ENCODE assay signal across 8 cellular contexts in the genomic region with DNA sequence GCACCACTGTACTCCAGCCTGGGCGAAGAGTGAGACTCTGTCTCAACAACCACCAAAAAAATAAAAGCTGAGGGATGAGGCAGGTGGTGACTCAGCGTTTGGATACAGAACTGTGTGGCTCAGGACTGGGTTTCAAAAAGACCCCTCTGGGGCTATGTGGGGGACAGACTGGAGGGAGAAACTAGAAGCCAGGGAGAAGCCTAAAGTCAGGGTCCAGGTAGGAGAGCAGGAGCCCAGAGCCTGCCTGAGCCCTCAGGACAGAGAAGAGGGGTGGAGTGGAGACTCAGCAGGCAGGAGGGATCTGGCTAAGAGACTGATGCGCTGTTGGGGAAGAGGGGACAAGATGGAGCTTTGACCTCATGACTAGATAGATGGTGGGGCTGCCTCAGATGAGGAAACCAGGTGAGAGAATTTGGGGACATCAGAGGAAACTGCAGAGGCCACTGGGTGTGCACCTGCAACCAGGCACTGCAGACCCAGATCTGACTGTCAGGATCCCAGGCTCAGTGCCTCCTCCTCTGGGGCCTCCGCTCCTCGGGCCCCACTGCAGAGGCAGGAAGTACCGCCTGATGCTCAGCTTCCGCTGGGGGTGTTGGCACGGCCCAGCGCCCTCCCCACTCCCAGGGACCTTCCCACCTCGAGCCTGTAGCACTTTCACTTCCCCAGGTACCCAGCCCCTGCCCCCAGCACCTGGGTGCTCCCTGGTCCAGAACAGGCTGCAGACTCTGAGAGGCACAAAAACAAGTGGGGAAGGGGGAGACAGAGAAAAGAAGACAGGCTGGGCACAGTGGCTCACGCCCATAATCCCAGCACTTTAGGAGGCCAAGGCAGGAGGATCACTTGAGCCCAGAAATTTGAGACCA. TPM values are rescaled to one million over a fixed set of nuclear protein-coding genes. Genes with fewer than 3 reads are reported as not detected.
A peak's percentile ranks its signal among the peaks of the same experiment; 100 is the strongest.
DNase-seq lines count a peak whose midpoint lies in the region; ATAC-seq and TF ChIP-seq lines count a peak whose summit lies in the region.

No MANE protein-coding gene starts in this region.

- H3K4me1 ChIP-seq in uterus: peaks cover 0 to 2% of the 10 kb centered on the region in 2 donors
- peaks cover 2% of the 10 kb centered on the region for H3K4me1 ChIP-seq in smooth muscle cell (ENCODE audit: low read depth)

- H3K9ac ChIP-seq in smooth muscle cell (ENCODE audit: low read depth): no peak overlapping the region

- no peak overlapping the region for H3K4me2 ChIP-seq in smooth muscle cell

- intact Hi-C loops in uterus (cut with DNase I; ENCODE audit: low total_unique reads): no loop called here

- no peak for TF ChIP-seq POLR2A in uterus (IDR thresholded peaks at IDR 0.05)

- peak; percentile 50 for ATAC-seq in GM18909 (IDR thresholded peaks at IDR 0.05; ENCODE audit: poor library complexity, unreplicated experiment)
- ATAC-seq in HG03439 (IDR thresholded peaks at IDR 0.05; ENCODE audit: unreplicated experiment): peak; percentile 40

- H3F3A ChIP-seq in smooth muscle cell (ENCODE audit: low read depth): no peaks in the 10 kb centered on the region

- TF ChIP-seq CTCF in uterus (IDR thresholded peaks at IDR 0.05) (no peak), smooth muscle cell (IDR thresholded peaks at IDR 0.05; ENCODE audit: borderline replicate concordance, insufficient read depth, poor library complexity, severe bottlenecking) (no peak)

- H4K20me1 ChIP-seq in smooth muscle cell (ENCODE audit: low read depth): peaks cover 17% of the 10 kb centered on the region

- peak; percentile 13 to 51 for DNase-seq in activated CD8-positive, alpha-beta memory T cell treated with anti-CD3 and anti-CD28 coated beads for 1 hour (ENCODE audit: extremely low read depth in 1 of 2, low read depth in 1 of 2)
- DNase-seq in iris pigment epithelial cell (ENCODE audit: low read depth) (peak; percentile 39), SK-N-DZ (ENCODE audit: low spot score) (no peak), uterus (no peak), smooth muscle cell (lab: John Stamatoyannopoulos, UW; ENCODE audit: unreplicated experiment) (no peak)
- peak; percentile 42 to 48 for DNase-seq in stimulated activated CD8-positive, alpha-beta memory T cell treated with anti-CD3 and anti-CD28 coated beads, Interleukin-7, amount 100 ng/mL, for 1 hour (ENCODE audit: low read depth in 2 of 2)

- no peak overlapping the region for H3K4me3 ChIP-seq in uterus
- H3K4me3 ChIP-seq in smooth muscle cell: no peak overlapping the region

- H2AFZ ChIP-seq in smooth muscle cell (ENCODE audit: low read depth): no peak overlapping the region

- H3K9me3 ChIP-seq in uterus (no peaks in the 10 kb centered on the region), smooth muscle cell (replicated peaks; ENCODE audit: low read depth) (no peaks in the 10 kb centered on the region)

- no peaks in the 10 kb centered on the region for H3K79me2 ChIP-seq in smooth muscle cell (ENCODE audit: low read depth)

- 85% methylated on average over 11 of the region's 11 CpGs for WGBS in smooth muscle cell (ENCODE audit: low lambda C conversion rate)

- H3K27ac ChIP-seq in uterus (no peak overlapping the region), smooth muscle cell (ENCODE audit: low read depth) (no peak overlapping the region)

- no peaks in the 10 kb centered on the region for H3K36me3 ChIP-seq in uterus
- H3K36me3 ChIP-seq in smooth muscle cell (ENCODE audit: low read depth): no peaks in the 10 kb centered on the region

- no peaks in the 10 kb centered on the region for H3K27me3 ChIP-seq in uterus
- no peaks in the 10 kb centered on the region for H3K27me3 ChIP-seq in smooth muscle cell (ENCODE audit: low read depth)

RNA-seq across cellular contexts. Expression of gene CD37, which starts 1.5 kb away (rescaled TPM):
- polyA plus RNA-seq in SK-N-DZ (2014; cell fraction: cytosol; rRNA removed): not detected in 2 replicates
- polyA plus RNA-seq in SK-N-DZ (2014; cell fraction: nucleus; rRNA removed): not detected in 2 replicates
- total RNA-seq in uterus (10 to 100 TPM in 1 of 4 donors, 1 to 10 TPM in 3; 4.4 to 11.0 (median 7.8) TPM), smooth muscle cell (not detected in 2 replicates)
- 7.0 and 8.8 TPM in 2 replicates for polyA plus RNA-seq in smooth muscle cell

RNA-seq across cellular contexts. Expression of gene SLC6A16, which starts 8.7 kb away (rescaled TPM):
- 0.05 and 0.13 TPM in 2 replicates for polyA plus RNA-seq in SK-N-DZ (2014; cell fraction: cytosol; rRNA removed)
- polyA plus RNA-seq in SK-N-DZ (2014; cell fraction: nucleus; rRNA removed): 0.40 and 0.47 TPM in 2 replicates
- 1 to 10 TPM in 1 of 4 donors, under 1 TPM in 2, not detected in 1; 0.55 to 7.5 (median 0.88) TPM for total RNA-seq in uterus
- 0.63 and 1.4 TPM in 2 replicates for total RNA-seq in smooth muscle cell
- 2.3 and 2.8 TPM in 2 replicates for polyA plus RNA-seq in smooth muscle cell

RNA-seq across cellular contexts. Expression of gene TEAD2, which starts 28.6 kb away (rescaled TPM):
- 20.1 and 28.3 TPM in 2 replicates for polyA plus RNA-seq in SK-N-DZ (2014; cell fraction: cytosol; rRNA removed)
- polyA plus RNA-seq in SK-N-DZ (2014; cell fraction: nucleus; rRNA removed): 14.1 and 16.2 TPM in 2 replicates
- total RNA-seq in uterus (10 to 100 TPM; 21.8 to 83.2 (median 48.5) TPM), smooth muscle cell (46.0 and 71.8 TPM in 2 replicates)
- polyA plus RNA-seq in smooth muscle cell: 55.3 and 58.5 TPM in 2 replicates

RNA-seq across cellular contexts. Expression of gene DKKL1, which starts 30.0 kb away (rescaled TPM):
- not detected in 2 replicates for polyA plus RNA-seq in SK-N-DZ (2014; cell fraction: cytosol; rRNA removed)
- polyA plus RNA-seq in SK-N-DZ (2014; cell fraction: nucleus; rRNA removed): not detected in 2 replicates
- total RNA-seq in uterus (1 to 10 TPM in 1 of 4 donors, not detected in 3; 1.3 TPM), smooth muscle cell (2.3 and 6.3 TPM in 2 replicates)
- polyA plus RNA-seq in smooth muscle cell: 2.8 and 6.4 TPM in 2 replicates

RNA-seq across cellular contexts. Expression of gene KASH5, which starts 54.4 kb away (rescaled TPM):
- not detected in 2 replicates for polyA plus RNA-seq in SK-N-DZ (2014; cell fraction: cytosol; rRNA removed)
- not detected in 2 replicates for polyA plus RNA-seq in SK-N-DZ (2014; cell fraction: nucleus; rRNA removed)
- total RNA-seq in uterus: under 1 TPM in 1 of 4 donors, not detected in 3; 0.55 TPM
- not detected in 2 replicates for total RNA-seq in smooth muscle cell
- polyA plus RNA-seq in smooth muscle cell: not detected in 2 replicates

Comparison
In these comparisons a context has a peak if more than half of its experiments do, and no peak if none do; other contexts are left out.
1. DNase-seq: peak in activated CD8-positive, alpha-beta memory T cell treated with anti-CD3 and anti-CD28 coated beads for 1 hour (2 of 2), iris pigment epithelial cell (single experiment) and stimulated activated CD8-positive, alpha-beta memory T cell treated with anti-CD3 and anti-CD28 coated beads, Interleukin-7, amount 100 ng/mL, for 1 hour (2 of 2); none in SK-N-DZ (single experiment), uterus (0 of 2) and smooth muscle cell (single experiment).